ENCODE assay signal across 9 cellular contexts in the genomic region with DNA sequence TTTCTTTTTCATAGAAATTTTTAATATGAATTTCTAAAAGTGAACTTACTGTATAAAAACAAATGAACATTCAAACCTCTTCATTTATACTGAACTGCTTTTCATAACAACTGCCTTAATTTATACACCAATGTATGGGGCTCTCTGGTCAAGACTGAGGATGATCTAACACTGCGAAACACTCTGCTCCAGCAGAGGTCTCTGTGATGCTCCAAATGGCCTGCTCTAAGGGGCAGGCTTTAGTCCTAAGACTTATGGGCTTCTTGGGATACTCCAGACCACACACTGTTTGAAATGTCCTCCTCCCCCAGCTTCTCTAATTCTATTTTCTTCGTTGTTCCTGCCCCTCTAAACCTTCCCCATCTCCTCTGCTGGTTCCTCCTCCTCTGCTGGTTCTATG. TPM values are rescaled to one million over a fixed set of nuclear protein-coding genes. Genes with fewer than 3 reads are reported as not detected.
DNase-seq lines count a peak whose midpoint lies in the region; ATAC-seq and TF ChIP-seq lines count a peak whose summit lies in the region.
"Had no signal": no experiment of that assay in that cellular context is flagged by ENCODE, and none has a peak within 500 bp of the region (broad histone marks: within the 10 kb centered on the region; RNA-seq: fewer than 3 reads in every experiment).

No MANE protein-coding gene starts in this region.

- H3K36me3 ChIP-seq in endodermal cell (ENCODE audit: control insufficient read depth, insufficient read depth, low read length) (peaks cover 100% of the 10 kb centered on the region), osteoblast (ENCODE audit: insufficient read depth, low read length) (peaks cover 7% of the 10 kb centered on the region)

- H3K4me1 ChIP-seq in endodermal cell (ENCODE audit: control insufficient read depth, insufficient read depth, low read length) (no peaks in the 10 kb centered on the region), osteoblast (ENCODE audit: insufficient read depth, low read length) (peaks cover 8% of the 10 kb centered on the region)

- no peak overlapping the region for H3K27ac ChIP-seq in endodermal cell (ENCODE audit: low read depth, low read length)
- H3K27ac ChIP-seq in osteoblast (ENCODE audit: low read depth, low read length) = no peak overlapping the region
- H3K27ac ChIP-seq: SK-N-MC had no signal

- no peaks in the 10 kb centered on the region for H3K79me2 ChIP-seq in osteoblast (ENCODE audit: insufficient read depth, low read length)

- no peak overlapping the region for H2AFZ ChIP-seq in osteoblast (ENCODE audit: low read length)

- no peak overlapping the region for H3K4me3 Mint-ChIP-seq in endodermal cell
- H3K4me3 Mint-ChIP-seq: central memory CD8-positive, alpha-beta T cell had no signal

- H3K4me3 ChIP-seq in endodermal cell (ENCODE audit: low read length) (no peak overlapping the region), osteoblast (ENCODE audit: insufficient read depth, low read length) (no peak overlapping the region)
- H3K4me3 ChIP-seq: SK-N-MC had no signal

- peaks cover 14% of the 10 kb centered on the region for H3K4me1 Mint-ChIP-seq in endodermal cell
- H3K4me1 Mint-ChIP-seq: central memory CD8-positive, alpha-beta T cell had no signal

- H3K9me3 ChIP-seq in endodermal cell (ENCODE audit: control insufficient read depth, low read length) = no peaks in the 10 kb centered on the region
- H3K9me3 ChIP-seq in osteoblast (ENCODE audit: low read depth, low read length) = no peaks in the 10 kb centered on the region

- H3K4me2 ChIP-seq in osteoblast (ENCODE audit: insufficient read depth, low read length) = no peak overlapping the region

- 82 to 86% methylated on average over 2 of the region's 2 CpGs for WGBS in endodermal cell (ENCODE audit: insufficient coverage in 1 of 2, insufficient read length in 1 of 2), 2 experiments

- H3K27me3 ChIP-seq in endodermal cell (ENCODE audit: control insufficient read depth, insufficient read depth, low read length, poor library complexity, severe bottlenecking) = no peaks in the 10 kb centered on the region
- H3K27me3 ChIP-seq in osteoblast (ENCODE audit: insufficient read depth, low read length) = no peaks in the 10 kb centered on the region

- H3K9me3 Mint-ChIP-seq in endodermal cell = no peaks in the 10 kb centered on the region
- H3K9me3 Mint-ChIP-seq: central memory CD8-positive, alpha-beta T cell had no signal

- ATAC-seq in HG02885 (IDR thresholded peaks at IDR 0.05; ENCODE audit: poor library complexity, unreplicated experiment) = no peak

- no peaks in the 10 kb centered on the region for H3K27me3 Mint-ChIP-seq in endodermal cell (ENCODE audit: insufficient read depth)

- no peak overlapping the region for H3K27ac Mint-ChIP-seq in endodermal cell

- H3K9ac ChIP-seq in endodermal cell (ENCODE audit: extremely low read depth, low read length, poor library complexity, severe bottlenecking) = no peak overlapping the region

- no peaks in the 10 kb centered on the region for H4K20me1 ChIP-seq in osteoblast (ENCODE audit: insufficient read depth, low read length)

- TF ChIP-seq CTCF in endodermal cell (conservative IDR thresholded peaks at IDR 0.05) = peak; percentile 65
- peak; percentile 34 for TF ChIP-seq CTCF in osteoblast (IDR thresholded peaks at IDR 0.05; ENCODE audit: extremely low read depth, low read depth, low read length)

- peak; percentile 25 for DNase-seq in ELF-1 (ENCODE audit: low read depth, low spot score)
- peak; percentile 42 for DNase-seq in M059J (ENCODE audit: low read depth)
- peak; percentile 57 for DNase-seq in endodermal cell
- no peak for DNase-seq in osteoblast (ENCODE audit: insufficient read length, low spot score, missing footprints)
- DNase-seq in T-helper 2 cell = no peak
- no peak for DNase-seq in activated T-cell treated with anti-CD3 and anti-CD28 coated beads for 4 hours

- peaks cover 53% of the 10 kb centered on the region for H3K36me3 Mint-ChIP-seq in endodermal cell (ENCODE audit: low read depth)

RNA-seq across cellular contexts. Expression of a gene that starts 58.5 kb away (rescaled TPM):
- 8.9 and 10.8 TPM in 2 replicates for total RNA-seq in M059J (2014; rRNA removed; shearing (Covaris generic))
- total RNA-seq in endodermal cell (10 to 100 TPM; 81.7 to 85.9 TPM), osteoblast (33.6 and 39.8 TPM in 2 replicates)
- polyA plus RNA-seq in endodermal cell (2013, experiment 1 of 2) = 36.8 TPM
- polyA plus RNA-seq in endodermal cell (2013, experiment 2 of 2) = 46.8 TPM

Comparison
In these comparisons a context has a peak if more than half of its experiments do, and no peak if none do; other contexts are left out.
1. DNase-seq: peak in ELF-1 (single experiment), M059J (single experiment) and endodermal cell (single experiment); none in osteoblast (single experiment), T-helper 2 cell (0 of 5) and activated T-cell treated with anti-CD3 and anti-CD28 coated beads for 4 hours (single experiment).